In the genomic region with DNA sequence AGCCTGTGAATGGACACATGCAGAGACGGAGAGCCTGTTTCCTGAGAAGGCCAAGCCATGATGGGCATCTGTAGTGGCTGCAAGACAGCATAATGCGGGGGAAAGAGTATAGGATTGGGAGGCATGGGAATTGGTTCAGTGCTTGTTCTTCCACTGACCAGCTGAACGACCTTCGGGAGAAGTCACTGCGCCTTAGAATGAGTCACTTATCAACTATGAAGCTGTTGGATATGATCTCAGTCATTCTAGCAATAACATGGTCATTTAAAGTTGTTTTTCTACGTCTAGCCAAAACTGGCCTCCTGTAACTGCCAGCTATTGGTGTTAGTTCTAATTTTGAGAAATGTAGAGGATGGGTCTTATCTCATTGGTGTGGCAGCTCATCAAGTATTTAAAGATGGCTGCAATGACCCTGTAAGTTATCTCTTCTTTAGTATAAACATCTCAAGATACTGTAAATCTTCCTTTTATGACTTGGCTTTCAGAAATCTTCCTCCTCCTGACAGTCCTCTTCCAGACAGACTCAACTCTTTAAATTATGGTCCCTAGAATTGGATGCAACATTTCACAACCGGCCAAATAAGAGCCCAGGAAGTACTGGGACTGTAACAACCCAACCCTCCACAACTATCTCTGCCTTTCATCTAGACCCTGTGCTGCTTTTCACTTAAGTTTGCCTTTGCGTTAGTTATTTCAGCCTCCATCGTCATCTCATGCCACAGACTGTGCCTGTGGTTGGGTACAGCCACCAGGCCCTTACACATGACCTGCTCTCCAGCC, we compare ENCODE assay signal across 1 cellular context.
TF ChIP-seq lines count a peak whose summit lies in the region.

No MANE protein-coding gene starts in this region.

TF ChIP-seq in IMR-90, 13 proteins besides CTCF, POLR2A, EP300 and RAD21 (continued from another document):
- TF ChIP-seq, protein P1, sequence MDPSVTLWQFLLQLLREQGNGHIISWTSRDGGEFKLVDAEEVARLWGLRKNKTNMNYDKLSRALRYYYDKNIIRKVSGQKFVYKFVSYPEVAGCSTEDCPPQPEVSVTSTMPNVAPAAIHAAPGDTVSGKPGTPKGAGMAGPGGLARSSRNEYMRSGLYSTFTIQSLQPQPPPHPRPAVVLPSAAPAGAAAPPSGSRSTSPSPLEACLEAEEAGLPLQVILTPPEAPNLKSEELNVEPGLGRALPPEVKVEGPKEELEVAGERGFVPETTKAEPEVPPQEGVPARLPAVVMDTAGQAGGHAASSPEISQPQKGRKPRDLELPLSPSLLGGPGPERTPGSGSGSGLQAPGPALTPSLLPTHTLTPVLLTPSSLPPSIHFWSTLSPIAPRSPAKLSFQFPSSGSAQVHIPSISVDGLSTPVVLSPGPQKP (IDR thresholded peaks at IDR 0.05; ENCODE audit: borderline replicate concordance, low read depth, low read length): no peak
- TF ChIP-seq MAFK (IDR thresholded peaks at IDR 0.05; ENCODE audit: low read depth, low read length) (no peak), USF2 (IDR thresholded peaks at IDR 0.05; ENCODE audit: low read depth, low read length) (no peak), RFX5 (IDR thresholded peaks at IDR 0.05; ENCODE audit: low read depth, low read length) (no peak), FOS (IDR thresholded peaks at IDR 0.05; ENCODE audit: low read depth, low read length) (peak; percentile 67; the same call in 1 of the 2 replicates), BHLHE40 (IDR thresholded peaks at IDR 0.05; ENCODE audit: low read depth, low read length) (no peak), MAZ (IDR thresholded peaks at IDR 0.05; ENCODE audit: borderline replicate concordance, low read depth, low read length) (no peak), CEBPB (IDR thresholded peaks at IDR 0.05; ENCODE audit: low read depth, low read length) (peak; percentile 56; the same call in 1 of the 2 replicates)
